Comparison of ENCODE assay signal across 24 cellular contexts in genomic region chr9:96047116-96047639, GRCh38.
A peak's percentile ranks its signal among the peaks of the same experiment; 100 is the strongest.
DNase-seq lines count a peak whose midpoint lies in the region; ATAC-seq and TF ChIP-seq lines count a peak whose summit lies in the region.
"Had no signal": no experiment of that assay in that cellular context is flagged by ENCODE, and none has a peak within 500 bp of the region (broad histone marks: within the 10 kb centered on the region; RNA-seq: fewer than 3 reads in every experiment).

No MANE protein-coding gene starts in this region.

- H3K79me2 ChIP-seq in mammary epithelial cell (ENCODE audit: insufficient read depth, low read length): no peaks in the 10 kb centered on the region

- BruUV-seq in mammary epithelial cell (replicated peaks; lab: Mats Ljungman, UMichigan): no TSS peak

- H3K9ac ChIP-seq in mammary epithelial cell (ENCODE audit: insufficient read depth, low read length): no peak overlapping the region

- no peak overlapping the region for H3K4me3 Mint-ChIP-seq in activated T-cell treated with anti-CD3 and anti-CD28 coated beads, Interleukin-2, amount 50 U/mL, for 24 hours
- H3K4me3 Mint-ChIP-seq in activated T-cell treated with anti-CD3 and anti-CD28 coated beads, Interleukin-2, amount 50 U/mL, for 72 hours: no peak overlapping the region
- H3K4me3 Mint-ChIP-seq: CD14-positive monocyte had no signal

- H3K4me3 ChIP-seq in dorsolateral prefrontal cortex (no peak overlapping the region), mammary epithelial cell (replicated peaks in 1 of 3; ENCODE audit: insufficient read depth in 1 of 3, low read depth in 2 of 3, low read length in 3 of 3) (no peak overlapping the region), uterus (no peak overlapping the region)
- H3K4me3 ChIP-seq: esophagus muscularis mucosa, Peyer's patch had no signal

- no peaks in the 10 kb centered on the region for H4K20me1 ChIP-seq in mammary epithelial cell (ENCODE audit: insufficient read depth, low read length)

- H3K36me3 ChIP-seq in mammary epithelial cell (ENCODE audit: insufficient read depth, low read length) (no peaks in the 10 kb centered on the region), uterus (no peaks in the 10 kb centered on the region)
- H3K36me3 ChIP-seq: esophagus muscularis mucosa, Peyer's patch had no signal

- H3K27ac Mint-ChIP-seq in activated T-cell treated with anti-CD3 and anti-CD28 coated beads, Interleukin-2, amount 50 U/mL, for 24 hours: peak overlapping the region; percentile 92
- H3K27ac Mint-ChIP-seq in activated T-cell treated with anti-CD3 and anti-CD28 coated beads, Interleukin-2, amount 50 U/mL, for 72 hours: no peak overlapping the region
- H3K27ac Mint-ChIP-seq: CD14-positive monocyte had no signal

- peaks cover 2% of the 10 kb centered on the region for H3K9me3 Mint-ChIP-seq in activated T-cell treated with anti-CD3 and anti-CD28 coated beads, Interleukin-2, amount 50 U/mL, for 24 hours
- peaks cover 0 to 2% of the 10 kb centered on the region in 2 donors for H3K9me3 Mint-ChIP-seq in activated T-cell treated with anti-CD3 and anti-CD28 coated beads, Interleukin-2, amount 50 U/mL, for 72 hours
- H3K9me3 Mint-ChIP-seq: stimulated activated effector memory CD8-positive, alpha-beta T cell treated with anti-CD3 and anti-CD28 coated beads, Interleukin-12 subunit alpha, Interleukin-12 subunit beta, amount 100 ng/mL, for 72 hours had no signal

- no peaks in the 10 kb centered on the region for H3K27me3 ChIP-seq in dorsolateral prefrontal cortex
- H3K27me3 ChIP-seq in mammary epithelial cell (ENCODE audit: insufficient read depth, low read length): peaks cover 13% of the 10 kb centered on the region
- H3K27me3 ChIP-seq in uterus: no peaks in the 10 kb centered on the region
- H3K27me3 ChIP-seq: esophagus muscularis mucosa, Peyer's patch had no signal

- no peak overlapping the region for H2AFZ ChIP-seq in mammary epithelial cell (ENCODE audit: low read depth, low read length)

- H3K27ac ChIP-seq in dorsolateral prefrontal cortex (peak overlapping the region in 48 of 59 donors; percentile 18 to 91 (median 85)), mammary epithelial cell (ENCODE audit: insufficient read depth, low read depth, low read length) (no peak overlapping the region), uterus (no peak overlapping the region)
- H3K27ac ChIP-seq: 22Rv1 had no signal

- no peak for ATAC-seq in activated T-cell treated with anti-CD3 and anti-CD28 coated beads, Interleukin-2, amount 50 U/mL, for 72 hours (replicated peaks in 1 of 2)
- ATAC-seq: left ventricle myocardium superior had no signal

- H3K9me3 ChIP-seq in mammary epithelial cell (replicated peaks; ENCODE audit: insufficient read depth, low read length) (no peaks in the 10 kb centered on the region), uterus (no peaks in the 10 kb centered on the region)
- H3K9me3 ChIP-seq: esophagus muscularis mucosa, Peyer's patch had no signal

- no peak for DNase-seq in activated T-cell treated with anti-CD3 and anti-CD28 coated beads, Interleukin-2, amount 50 U/mL, for 24 hours
- no peak for DNase-seq in activated T-cell treated with anti-CD3 and anti-CD28 coated beads, Interleukin-2, amount 50 U/mL, for 72 hours
- DNase-seq in dorsolateral prefrontal cortex: no peak
- peak; percentile 67 for DNase-seq in posterior vena cava (ENCODE audit: low spot score)
- DNase-seq in D341Med (ENCODE audit: low spot score): no peak
- no peak for DNase-seq in mammary epithelial cell
- DNase-seq in activated CD8-positive, alpha-beta memory T cell treated with anti-CD3 and anti-CD28 coated beads, Interleukin-2, amount 50 U/mL, for 4 hours: no peak
- no peak for DNase-seq in uterus
- DNase-seq: activated CD4-positive, alpha-beta T cell treated with anti-CD3 and anti-CD28 coated beads for 48 hours; activated gamma-delta T cell treated with Interleukin-2 at 50 U/mL for 16 hours; activated T-cell treated with anti-CD3 and anti-CD28 coated beads, Interleukin-2, amount 50 U/mL, for 1 hour; DMS79; foreskin fibroblast; left ventricle myocardium superior; NCI-H2107; NCI-H774; Peyer's patch; SIG-M5; stimulated activated CD4-positive, alpha-beta T cell treated with anti-CD3 and anti-CD28 coated beads, Interleukin-15, amount 100 ng/mL, for 24 hours; T1000 had no signal

- no peak overlapping the region for H3K4me2 ChIP-seq in mammary epithelial cell (ENCODE audit: insufficient read depth, low read depth, low read length)

- peaks cover 16% of the 10 kb centered on the region for H3K4me1 Mint-ChIP-seq in activated T-cell treated with anti-CD3 and anti-CD28 coated beads, Interleukin-2, amount 50 U/mL, for 24 hours (ENCODE audit: low read depth)
- peaks cover 8% of the 10 kb centered on the region for H3K4me1 Mint-ChIP-seq in activated T-cell treated with anti-CD3 and anti-CD28 coated beads, Interleukin-2, amount 50 U/mL, for 72 hours (ENCODE audit: low read depth)
- H3K4me1 Mint-ChIP-seq: CD14-positive monocyte; stimulated activated effector memory CD8-positive, alpha-beta T cell treated with anti-CD3 and anti-CD28 coated beads, Interleukin-12 subunit alpha, Interleukin-12 subunit beta, amount 100 ng/mL, for 72 hours had no signal

- H3K36me3 Mint-ChIP-seq in activated T-cell treated with anti-CD3 and anti-CD28 coated beads, Interleukin-2, amount 50 U/mL, for 24 hours (ENCODE audit: low read depth): no peaks in the 10 kb centered on the region
- no peaks in the 10 kb centered on the region for H3K36me3 Mint-ChIP-seq in activated T-cell treated with anti-CD3 and anti-CD28 coated beads, Interleukin-2, amount 50 U/mL, for 72 hours (ENCODE audit: insufficient read depth in 2 of 2)
- H3K36me3 Mint-ChIP-seq: CD14-positive monocyte; stimulated activated effector memory CD8-positive, alpha-beta T cell treated with anti-CD3 and anti-CD28 coated beads, Interleukin-12 subunit alpha, Interleukin-12 subunit beta, amount 100 ng/mL, for 72 hours had no signal

- 79% methylated on average over 14 of the region's 16 CpGs for WGBS in mammary epithelial cell (ENCODE audit: low coverage, missing lambda C conversion rate)

- no peaks in the 10 kb centered on the region for H3K4me1 ChIP-seq in mammary epithelial cell (ENCODE audit: insufficient read depth, low read length)
- no peaks in the 10 kb centered on the region for H3K4me1 ChIP-seq in uterus

- dilution Hi-C loops in mammary epithelial cell (cut with HindIII; ENCODE audit: low sequenced_read_pairs): no loop called here

- intact Hi-C loops in dorsolateral prefrontal cortex (cut with DNase I): no loop called here
- intact Hi-C loops in posterior vena cava (cut with DNase I): no loop called here
- intact Hi-C loops in mammary epithelial cell (cut with micrococcal nuclease): no loop called here
- intact Hi-C loops in uterus (cut with DNase I; ENCODE audit: low total_unique reads): no loop called here

- no peak for TF ChIP-seq POLR2A in uterus (IDR thresholded peaks at IDR 0.05)

- in situ Hi-C loops in mammary epithelial cell (cut with MboI; ENCODE audit: low sequenced_read_pairs in 2 of 2): no loop called here

- TF ChIP-seq CTCF in dorsolateral prefrontal cortex (IDR thresholded peaks at IDR 0.05 in 54 of 56, conservative IDR thresholded peaks at IDR 0.05 in 2 of 56; ENCODE audit: low read depth in 1 of 56, partially characterized antibody in 56 of 56) (no peak), mammary epithelial cell (conservative IDR thresholded peaks at IDR 0.05 in 1 of 2, IDR thresholded peaks at IDR 0.05 in 1 of 2; ENCODE audit: extremely low read depth in 1 of 2, insufficient read depth in 1 of 2, low read depth in 1 of 2, low read length in 2 of 2) (no peak), uterus (IDR thresholded peaks at IDR 0.05) (no peak)

- H3K27me3 Mint-ChIP-seq in activated T-cell treated with anti-CD3 and anti-CD28 coated beads, Interleukin-2, amount 50 U/mL, for 24 hours: peaks cover 6% of the 10 kb centered on the region
- H3K27me3 Mint-ChIP-seq in activated T-cell treated with anti-CD3 and anti-CD28 coated beads, Interleukin-2, amount 50 U/mL, for 72 hours (ENCODE audit: low read depth): no peaks in the 10 kb centered on the region

- CTCF ChIA-PET in mammary epithelial cell (lab: Charles Lee; ENCODE audit: low non-redundant PET): no interaction called here

Comparison
In these comparisons a context has a peak if more than half of its experiments do, and no peak if none do; other contexts are left out.
1. H3K27ac ChIP-seq: peak in dorsolateral prefrontal cortex (48 of 59); none in mammary epithelial cell (single experiment) and uterus (0 of 2).